ENCODE assay signal across 8 cellular contexts in the genomic region with DNA sequence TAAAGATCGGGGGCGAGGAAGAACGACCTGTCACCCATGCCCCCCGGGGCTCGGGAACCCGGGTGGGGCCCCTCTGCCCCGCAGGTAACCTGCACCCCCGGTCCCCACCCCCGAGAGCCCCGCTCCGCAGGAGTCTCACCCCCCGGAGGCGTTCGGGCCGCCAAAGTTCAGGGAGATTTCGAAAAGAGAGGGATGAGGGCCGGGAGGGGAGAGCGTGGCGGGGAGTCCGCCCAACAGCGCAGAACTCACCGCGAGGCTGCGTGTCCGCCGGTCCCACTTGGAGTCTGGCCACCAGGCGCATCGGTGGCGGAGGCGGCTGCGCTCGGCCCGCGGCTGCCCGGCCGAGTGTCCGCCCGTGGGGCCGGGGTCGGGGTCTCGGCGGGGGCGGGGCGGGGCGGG. TPM values are rescaled to one million over a fixed set of nuclear protein-coding genes. Genes with fewer than 3 reads are reported as not detected.
DNase-seq lines count a peak whose midpoint lies in the region; ATAC-seq and TF ChIP-seq lines count a peak whose summit lies in the region.

A gene (minus strand): TSS at position 347 of the 399 bp plus-strand sequence. CDS start 2,447 bp downstream, outside the sequence.

- DNase-seq in AG08395 (ENCODE audit: low spot score) (peak; percentile 55), SK-N-DZ (ENCODE audit: low spot score) (peak; percentile 36), dermis microvascular lymphatic vessel endothelial cell (ENCODE audit: low read depth in 2 of 2) (no peak), lung microvascular endothelial cell (ENCODE audit: low read depth in 2 of 2) (peak; percentile 43 to 54), type B pancreatic cell (ENCODE audit: extremely low spot score, unreplicated experiment) (no peak), dedifferentiated amniotic fluid mesenchymal stem cell (ENCODE audit: extremely low spot score) (no peak)

- no peak for TF ChIP-seq CTCF in type B pancreatic cell (conservative IDR thresholded peaks at IDR 0.05)

- peak within 1 kb of the TSS; percentile 90 for H3K4me3 Mint-ChIP-seq in type B pancreatic cell

- H3K9me3 Mint-ChIP-seq in type B pancreatic cell, result no peaks in the 10 kb centered on the region

- H3K4me1 Mint-ChIP-seq in type B pancreatic cell (ENCODE audit: unreplicated experiment), result peaks cover 22% of the 10 kb centered on the region

- peak within 1 kb of the TSS; percentile 58 for H3K27ac Mint-ChIP-seq in type B pancreatic cell

- peaks cover 8% of the 10 kb centered on the region for H3K36me3 Mint-ChIP-seq in type B pancreatic cell

- peak; percentile 11 for ATAC-seq in GM18502 (IDR thresholded peaks at IDR 0.05; ENCODE audit: poor library complexity, unreplicated experiment)
- peak; percentile 7 for ATAC-seq in HG03135 (IDR thresholded peaks at IDR 0.05; ENCODE audit: unreplicated experiment)

- peaks cover 30% of the 10 kb centered on the region for H3K27me3 Mint-ChIP-seq in type B pancreatic cell

RNA-seq across cellular contexts. Expression of the gene that starts here (rescaled TPM):
- polyA plus RNA-seq in SK-N-DZ (2014; cell fraction: cytosol; rRNA removed), result 26.9 and 29.8 TPM in 2 replicates
- 66.0 and 92.0 TPM in 2 replicates for polyA plus RNA-seq in SK-N-DZ (2014; cell fraction: nucleus; rRNA removed)
- total RNA-seq in dermis microvascular lymphatic vessel endothelial cell, result 19.5 and 32.1 TPM in 2 replicates
- total RNA-seq in lung microvascular endothelial cell, result 9.3 and 22.2 TPM in 2 replicates
- 31.0 and 39.6 TPM in 2 replicates for total RNA-seq in type B pancreatic cell (ENCODE audit: low replicate concordance)

Comparison
In these comparisons a context has a peak if more than half of its experiments do, and no peak if none do; other contexts are left out.
1. DNase-seq: peak in AG08395 (single experiment), SK-N-DZ (single experiment) and lung microvascular endothelial cell (2 of 2); none in dermis microvascular lymphatic vessel endothelial cell (0 of 2), type B pancreatic cell (single experiment) and dedifferentiated amniotic fluid mesenchymal stem cell (single experiment).